ENCODE assay signal across 11 cellular contexts in genomic region chr16:4882633-4883285, GRCh38. TPM values are rescaled to one million over a fixed set of nuclear protein-coding genes. Genes with fewer than 3 reads are reported as not detected.
DNase-seq lines count a peak whose midpoint lies in the region; ATAC-seq and TF ChIP-seq lines count a peak whose summit lies in the region.
"Had no signal": no experiment of that assay in that cellular context is flagged by ENCODE, and none has a peak within 500 bp of the region (broad histone marks: within the 10 kb centered on the region; RNA-seq: fewer than 3 reads in every experiment).

No MANE protein-coding gene starts in this region.

- ATAC-seq in HG02885 (IDR thresholded peaks at IDR 0.05; ENCODE audit: poor library complexity, unreplicated experiment): no peak
- ATAC-seq in GM18511 (IDR thresholded peaks at IDR 0.05; ENCODE audit: unreplicated experiment): no peak
- ATAC-seq in GM18519 (IDR thresholded peaks at IDR 0.05; ENCODE audit: low FRiP score, unreplicated experiment): no peak

- H3K4me3 ChIP-seq in adrenal gland: no peak overlapping the region
- H3K4me3 ChIP-seq: BLaER1 had no signal

- no peaks in the 10 kb centered on the region for H3K9me3 ChIP-seq in adrenal gland (replicated peaks in 1 of 3)
- H3K9me3 ChIP-seq: BLaER1 had no signal

- H3K9me3 Mint-ChIP-seq in CD14-positive monocyte: peaks cover 0 to 6% (median 0%) of the 10 kb centered on the region in 7 donors
- H3K9me3 Mint-ChIP-seq: activated T-helper 2 cell treated with anti-CD3 and anti-CD28 coated beads, Interferon-gamma antibody, Interleukin-2, Interleukin-4, amounts not matched to agents 10 μg/mL and 5 μg/mL and 100 μg/mL, durations not matched to agents 14 hours and 24 hours and 36 hours had no signal

- H3K4me3 Mint-ChIP-seq in CD14-positive monocyte: no peak overlapping the region

- TF ChIP-seq CTCF in adrenal gland (IDR thresholded peaks at IDR 0.05): no peak
- no peak for TF ChIP-seq CTCF in CD14-positive monocyte (IDR thresholded peaks at IDR 0.05)

- intact Hi-C loops in adrenal gland (cut with DNase I) (no loop called here), CD14-positive monocyte (cut with micrococcal nuclease) (no loop called here)

- H3K27ac Mint-ChIP-seq in CD14-positive monocyte: peak overlapping the region in 1 of 7 donors; percentile 2
- H3K27ac Mint-ChIP-seq: activated T-helper 2 cell treated with anti-CD3 and anti-CD28 coated beads, Interferon-gamma antibody, Interleukin-2, Interleukin-4, amounts not matched to agents 10 μg/mL and 5 μg/mL and 100 μg/mL, durations not matched to agents 14 hours and 24 hours and 36 hours had no signal

- H3K4me1 Mint-ChIP-seq in CD14-positive monocyte: no peaks in the 10 kb centered on the region

- H3K4me1 ChIP-seq in adrenal gland (replicated peaks in 1 of 2): peaks cover 0 to 12% of the 10 kb centered on the region in 2 donors
- H3K4me1 ChIP-seq: BLaER1 had no signal

- H3K27me3 ChIP-seq in adrenal gland: no peaks in the 10 kb centered on the region
- H3K27me3 ChIP-seq: BLaER1 had no signal

- H3K27ac ChIP-seq in adrenal gland: peak overlapping the region in 1 of 5 donors; percentile 38
- H3K27ac ChIP-seq: BLaER1 had no signal

- DNase-seq in ACHN: peak; percentile 93
- DNase-seq in HUDEP-2 (lab: John Stamatoyannopoulos, UW; ENCODE audit: unreplicated experiment in 76 of 76): peak in 47 of 76 experiments; percentile 8 to 83 (median 36)
- DNase-seq in adrenal gland: peak; percentile 37 to 79 (median 54)
- peak; percentile 79 for DNase-seq in iris pigment epithelial cell (ENCODE audit: low read depth)
- DNase-seq in CD14-positive monocyte (ENCODE audit: low spot score): no peak
- DNase-seq: SIG-M5 had no signal

- in situ Hi-C loops in ACHN (cut with HindIII; ENCODE audit: low pct_ligation_motif_present, low pct_unique_long_range_greater_than_20kb, low sequenced_read_pairs): no loop called here

- no peak for TF ChIP-seq POLR2A in adrenal gland (IDR thresholded peaks at IDR 0.05)

- peaks cover 0 to 92% of the 10 kb centered on the region in 2 donors for H3K36me3 ChIP-seq in adrenal gland (replicated peaks in 1 of 2)

- 71 to 78% (median 76%) methylated on average over 9 to 11 of the region's 11 CpGs for WGBS in adrenal gland, 4 donors

- peaks cover 0 to 2% (median 0%) of the 10 kb centered on the region in 3 donors for H3K27me3 Mint-ChIP-seq in CD14-positive monocyte (ENCODE audit: low read depth in 3 of 3)

- peaks cover 87 to 94% of the 10 kb centered on the region in 2 donors for H3K36me3 Mint-ChIP-seq in CD14-positive monocyte

RNA-seq across cellular contexts. Expression of gene UBN1, which starts 35.5 kb away (rescaled TPM):
- 10 to 100 TPM; 26.4 to 60.8 (median 31.4) TPM for total RNA-seq in adrenal gland
- 10 to 100 TPM in 2 of 3 donors, 1 to 10 TPM in 1; 5.9 to 21.2 (median 13.2) TPM for polyA plus RNA-seq in adrenal gland
- 1 to 10 TPM; 5.3 to 7.3 TPM for polyA plus RNA-seq in CD14-positive monocyte

RNA-seq across cellular contexts. Expression of gene GLYR1, which starts 35.7 kb away (rescaled TPM):
- total RNA-seq in adrenal gland: 100 to 1,000 TPM in 1 of 8 donors, 10 to 100 TPM in 7; 43.2 to 118 (median 86.2) TPM
- polyA plus RNA-seq in adrenal gland (100 to 1,000 TPM in 1 of 3 donors, 10 to 100 TPM in 2; 39.3 to 109 (median 50.6) TPM), CD14-positive monocyte (10 to 100 TPM; 34.2 to 41.9 TPM)

RNA-seq across cellular contexts. Expression of gene PPL, which starts 54.2 kb away (rescaled TPM):
- total RNA-seq in adrenal gland: 10 to 100 TPM in 7 of 8 donors, under 1 TPM in 1; 0.74 to 20.9 (median 16.3) TPM
- polyA plus RNA-seq in adrenal gland (10 to 100 TPM in 1 of 3 donors, 1 to 10 TPM in 1, under 1 TPM in 1; 0.38 to 10.1 (median 4.8) TPM), CD14-positive monocyte (under 1 TPM in 1 of 2 donors, not detected in 1; 0.02 TPM)
- total RNA-seq: activated T-helper 2 cell treated with anti-CD3 and anti-CD28 coated beads, Interferon-gamma antibody, Interleukin-2, Interleukin-4, amounts not matched to agents 10 μg/mL and 5 μg/mL and 100 μg/mL, durations not matched to agents 14 hours and 24 hours and 36 hours had no signal
